In genomic region chr19:47094557-47095517, GRCh38 we compare ENCODE assay signal across 8 cellular contexts. TPM values are rescaled to one million over a fixed set of nuclear protein-coding genes. Genes with fewer than 3 reads are reported as not detected.
DNase-seq lines count a peak whose midpoint lies in the region; ATAC-seq and TF ChIP-seq lines count a peak whose summit lies in the region.

No MANE protein-coding gene starts in this region.

- peak overlapping the region in 1 of 2 donors; percentile 21 for H3K4me3 ChIP-seq in CD4-positive, alpha-beta memory T cell (ENCODE audit: low read length in 2 of 2)
- no peak overlapping the region for H3K4me3 ChIP-seq in parathyroid adenoma (ENCODE audit: low read depth, low read length)

- H3K9ac ChIP-seq in parathyroid adenoma = no peak overlapping the region

- no peak overlapping the region for H2AFZ ChIP-seq in parathyroid adenoma

- ATAC-seq in GM19328 (IDR thresholded peaks at IDR 0.05; ENCODE audit: unreplicated experiment) (no peak), HG03175 (IDR thresholded peaks at IDR 0.05; ENCODE audit: unreplicated experiment) (no peak)

- peak in 4 of 5 donors; percentile 33 to 50 (median 45) for DNase-seq in CD4-positive, alpha-beta memory T cell
- DNase-seq in RPMI7951 (ENCODE audit: low read depth) (peak; percentile 37), hepatic stellate cell (ENCODE audit: low spot score) (no peak), NCI-H2029 (lab: John Stamatoyannopoulos, UW) (no peak)

- no peaks in the 10 kb centered on the region for H3K27me3 ChIP-seq in CD4-positive, alpha-beta memory T cell (ENCODE audit: insufficient read depth, low read length)
- H3K27me3 ChIP-seq in parathyroid adenoma (ENCODE audit: control insufficient read depth, insufficient read depth, low read length) = no peaks in the 10 kb centered on the region

- TF ChIP-seq CTCF in parathyroid adenoma (IDR thresholded peaks at IDR 0.05) = no peak

- H3K9me3 Mint-ChIP-seq in CD4-positive, alpha-beta memory T cell = no peaks in the 10 kb centered on the region

- peak overlapping the region; percentile 94 to 98 (median 96) for H3K27ac Mint-ChIP-seq in CD4-positive, alpha-beta memory T cell

- no peaks in the 10 kb centered on the region for H3K9me3 ChIP-seq in CD4-positive, alpha-beta memory T cell (ENCODE audit: control insufficient read depth in 1 of 2, low read length in 2 of 2)
- no peaks in the 10 kb centered on the region for H3K9me3 ChIP-seq in parathyroid adenoma (ENCODE audit: control insufficient read depth, low read length)

- H3K4me2 ChIP-seq in parathyroid adenoma (ENCODE audit: low read length) = peak overlapping the region; percentile 53

- intact Hi-C loops in CD4-positive, alpha-beta memory T cell (cut with micrococcal nuclease) = loop anchor here (1.0 kb wide), 1 partner anchor 18 kb away; the partner anchor contains the start of gene ZC3H4

- peaks cover 24 to 70% (median 44%) of the 10 kb centered on the region in 4 donors for H3K4me1 Mint-ChIP-seq in CD4-positive, alpha-beta memory T cell

- no peaks in the 10 kb centered on the region for H3K27me3 Mint-ChIP-seq in CD4-positive, alpha-beta memory T cell

- peaks cover 33% of the 10 kb centered on the region for H3K36me3 ChIP-seq in CD4-positive, alpha-beta memory T cell (ENCODE audit: insufficient read depth, low read length)
- H3K36me3 ChIP-seq in parathyroid adenoma (ENCODE audit: control insufficient read depth, insufficient read depth, low read length) = no peaks in the 10 kb centered on the region

- peak overlapping the region; percentile 10 to 82 (median 67) for H3K4me3 Mint-ChIP-seq in CD4-positive, alpha-beta memory T cell

- peaks cover 10% of the 10 kb centered on the region for H3K79me2 ChIP-seq in parathyroid adenoma

- H3K4me1 ChIP-seq in CD4-positive, alpha-beta memory T cell (ENCODE audit: insufficient read depth, low read length) = peaks cover 42% of the 10 kb centered on the region
- H3K4me1 ChIP-seq in parathyroid adenoma = peaks cover 51% of the 10 kb centered on the region

- POLR2A ChIA-PET in CD4-positive, alpha-beta memory T cell (lab: Charles Lee; ENCODE audit: partially characterized antibody) = interaction anchor here (0.5 to 10.2 kb wide), 10 partner anchors 9 to 505 kb away, joined by 3 to 307 read pairs (median 4); partner anchors contain the start of genes ARHGAP35 and ZC3H4

- H3K36me3 Mint-ChIP-seq in CD4-positive, alpha-beta memory T cell = peaks cover 33 to 48% of the 10 kb centered on the region in 2 donors

- peak overlapping the region; percentile 77 for H3K27ac ChIP-seq in CD4-positive, alpha-beta memory T cell (ENCODE audit: low read depth, low read length)
- peak overlapping the region; percentile 47 for H3K27ac ChIP-seq in cingulate gyrus (ENCODE audit: low read depth, low read length)
- peak overlapping the region; percentile 86 for H3K27ac ChIP-seq in parathyroid adenoma

- CTCF ChIA-PET in CD4-positive, alpha-beta memory T cell (lab: Charles Lee; ENCODE audit: partially characterized antibody) = interaction anchor here (0.5 to 7.8 kb wide), 9 partner anchors 10 to 329 kb away, joined by 3 to 46 read pairs (median 6); partner anchors contain the start of gene ZC3H4

RNA-seq across cellular contexts. Expression of gene ZC3H4, which starts 18.7 kb away (rescaled TPM):
- 10 to 100 TPM; 74.8 to 75.7 TPM for total RNA-seq in CD4-positive, alpha-beta memory T cell
- 1 to 10 TPM in 1 of 2 donors, under 1 TPM in 1; 0.33 to 3.4 TPM for polyA plus RNA-seq in CD4-positive, alpha-beta memory T cell
- total RNA-seq in RPMI7951 (2014; rRNA removed; shearing (Covaris generic)) = 6.7 and 7.4 TPM in 2 replicates

RNA-seq across cellular contexts. Expression of gene SAE1, which starts 35.8 kb away (rescaled TPM):
- 10 to 100 TPM; 35.3 to 36.0 TPM for total RNA-seq in CD4-positive, alpha-beta memory T cell
- 100 to 1,000 TPM; 107 to 182 TPM for polyA plus RNA-seq in CD4-positive, alpha-beta memory T cell
- 251 and 272 TPM in 2 replicates for total RNA-seq in RPMI7951 (2014; rRNA removed; shearing (Covaris generic))

RNA-seq across cellular contexts. Expression of gene TMEM160, which starts 46.4 kb away (rescaled TPM):
- total RNA-seq in CD4-positive, alpha-beta memory T cell = 10 to 100 TPM; 34.1 to 36.0 TPM
- polyA plus RNA-seq in CD4-positive, alpha-beta memory T cell = 100 to 1,000 TPM; 112 to 133 TPM
- 49.0 and 61.2 TPM in 2 replicates for total RNA-seq in RPMI7951 (2014; rRNA removed; shearing (Covaris generic))

Comparison
In these comparisons a context has a peak if more than half of its experiments do, and no peak if none do; other contexts are left out.
1. DNase-seq: peak in CD4-positive, alpha-beta memory T cell (4 of 5) and RPMI7951 (single experiment); none in hepatic stellate cell (single experiment) and NCI-H2029 (single experiment).
2. Peak in every context shown above with its lines, with median percentiles within 50 percentile points of each other: H3K27ac ChIP-seq.